Comparison of ENCODE assay signal across 5 cellular contexts in genomic region chr1:9031077-9031476, GRCh38. TPM values are rescaled to one million over a fixed set of nuclear protein-coding genes. Genes with fewer than 3 reads are reported as not detected.
"Had no signal": no experiment of that assay in that cellular context is flagged by ENCODE, and none has a peak within 500 bp of the region (broad histone marks: within the 10 kb centered on the region; RNA-seq: fewer than 3 reads in every experiment).

No MANE protein-coding gene starts in this region.

RNA-seq across cellular contexts. Expression of gene SLC2A7, which starts 4.9 kb away (rescaled TPM):
- total RNA-seq: GM23248, H4, H7, HT-29, IMR-90 had no signal
- polyA plus RNA-seq: GM23248, IMR-90 had no signal

RNA-seq across cellular contexts. Expression of gene SLC2A5, which starts 38.4 kb away (rescaled TPM):
- total RNA-seq: HT-29 had no signal
